In the genomic region with DNA sequence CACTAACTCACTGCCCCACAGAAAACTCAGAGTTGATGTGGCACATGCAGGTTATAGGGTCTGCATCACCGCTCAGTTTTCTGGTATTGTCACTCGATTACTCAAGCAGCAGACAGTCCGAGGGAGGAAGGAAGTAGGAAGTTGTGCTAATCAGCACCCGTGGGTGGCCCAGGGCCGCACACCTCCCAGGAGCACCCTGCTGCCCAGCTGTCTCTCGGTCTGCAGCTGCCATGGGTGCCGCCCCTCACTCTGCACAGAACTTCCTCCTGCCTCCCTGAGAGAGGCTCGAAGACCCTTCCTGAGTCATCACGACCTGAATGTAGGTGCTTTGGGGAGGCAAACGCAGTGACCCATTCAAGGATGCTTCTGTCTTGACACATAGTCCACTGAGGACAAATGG, we compare ENCODE assay signal across 13 cellular contexts. TPM values are rescaled to one million over a fixed set of nuclear protein-coding genes. Genes with fewer than 3 reads are reported as not detected.
DNase-seq lines count a peak whose midpoint lies in the region; ATAC-seq and TF ChIP-seq lines count a peak whose summit lies in the region.
"Had no signal": no experiment of that assay in that cellular context is flagged by ENCODE, and none has a peak within 500 bp of the region (broad histone marks: within the 10 kb centered on the region; RNA-seq: fewer than 3 reads in every experiment).

No MANE protein-coding gene starts in this region.

- no peak for TF ChIP-seq CTCF in right atrium auricular region (IDR thresholded peaks at IDR 0.05)

- H3K4me3 Mint-ChIP-seq in stimulated activated naive CD8-positive, alpha-beta T cell treated with anti-CD3 and anti-CD28 coated beads, Interleukin-15, amount 100 ng/mL, for 72 hours = peak overlapping the region in 1 of 2 donors; percentile 9
- H3K4me3 Mint-ChIP-seq: activated naive CD8-positive, alpha-beta T cell; neural crest cell had no signal

- no peaks in the 10 kb centered on the region for H3K4me1 ChIP-seq in right atrium auricular region

- H3K27ac Mint-ChIP-seq in stimulated activated naive CD8-positive, alpha-beta T cell treated with anti-CD3 and anti-CD28 coated beads, Interleukin-15, amount 100 ng/mL, for 72 hours = peak overlapping the region; percentile 60 to 73
- H3K27ac Mint-ChIP-seq: activated naive CD8-positive, alpha-beta T cell had no signal

- no peak for DNase-seq in stimulated activated naive CD8-positive, alpha-beta T cell treated with anti-CD3 and anti-CD28 coated beads, Interleukin-15, amount 100 ng/mL, for 72 hours
- DNase-seq in stimulated activated naive CD8-positive, alpha-beta T cell treated with anti-CD3 and anti-CD28 coated beads, Interleukin-15, Interleukin-2, amounts not matched to agents 100 U/mL and 50 U/mL, for 24 hours = no peak
- DNase-seq in SHP77 (lab: John Stamatoyannopoulos, UW) (peak; percentile 25 to 37), right atrium auricular region (ENCODE audit: low spot score) (peak; percentile 52), ureter (ENCODE audit: low spot score) (peak; percentile 36), G401 (ENCODE audit: low spot score) (no peak), NCI-H2029 treated with DMSO at 0.1 percent for 48 hours (lab: John Stamatoyannopoulos, UW) (no peak), NCI-H1694 treated with DMSO at 0.1 percent for 48 hours (lab: John Stamatoyannopoulos, UW) (no peak)
- DNase-seq: NCI-H2107 had no signal

- no peak overlapping the region for H3K27ac ChIP-seq in right atrium auricular region
- H3K27ac ChIP-seq: C4-2B, RWPE1 had no signal

- no peaks in the 10 kb centered on the region for H3K9me3 ChIP-seq in right atrium auricular region

- in situ Hi-C loops in G401 (cut with HindIII; ENCODE audit: low sequenced_read_pairs) = no loop called here

- peaks cover 7% of the 10 kb centered on the region for H3K4me1 Mint-ChIP-seq in stimulated activated naive CD8-positive, alpha-beta T cell treated with anti-CD3 and anti-CD28 coated beads, Interleukin-15, amount 100 ng/mL, for 72 hours

- no peaks in the 10 kb centered on the region for H3K36me3 ChIP-seq in right atrium auricular region

- H3K27me3 Mint-ChIP-seq in stimulated activated naive CD8-positive, alpha-beta T cell treated with anti-CD3 and anti-CD28 coated beads, Interleukin-15, amount 100 ng/mL, for 72 hours = peaks cover 22% of the 10 kb centered on the region

- no peaks in the 10 kb centered on the region for H3K9me3 Mint-ChIP-seq in stimulated activated naive CD8-positive, alpha-beta T cell treated with anti-CD3 and anti-CD28 coated beads, Interleukin-15, amount 100 ng/mL, for 72 hours
- H3K9me3 Mint-ChIP-seq: neural crest cell had no signal

- no peaks in the 10 kb centered on the region for H3K27me3 ChIP-seq in right atrium auricular region

- ATAC-seq in stimulated activated naive CD8-positive, alpha-beta T cell treated with anti-CD3 and anti-CD28 coated beads, Interleukin-15, amount 100 ng/mL, for 72 hours = peak; percentile 31
- ATAC-seq in stimulated activated naive CD8-positive, alpha-beta T cell treated with anti-CD3 and anti-CD28 coated beads, Interleukin-15, Interleukin-2, amounts not matched to agents 100 U/mL and 50 U/mL, for 24 hours = no peak

- H3K4me3 ChIP-seq in right atrium auricular region = no peak overlapping the region

RNA-seq across cellular contexts. Expression of a gene that starts 4.2 kb away (rescaled TPM):
- total RNA-seq in right atrium auricular region (1 to 10 TPM; 5.0 TPM), ureter (3.0 TPM)
- total RNA-seq in G401 (2014; rRNA removed; shearing (Covaris generic)) = not detected in 2 replicates
- total RNA-seq: neural crest cell had no signal

RNA-seq across cellular contexts. Expression of a gene that starts 31.4 kb away (rescaled TPM):
- total RNA-seq in right atrium auricular region (not detected), ureter (not detected)
- not detected in 2 replicates for total RNA-seq in G401 (2014; rRNA removed; shearing (Covaris generic))
- total RNA-seq: neural crest cell had no signal

RNA-seq across cellular contexts. Expression of a gene that starts 47.0 kb away (rescaled TPM):
- total RNA-seq in right atrium auricular region = not detected
- total RNA-seq in ureter = 2.6 TPM
- not detected in 2 replicates for total RNA-seq in G401 (2014; rRNA removed; shearing (Covaris generic))
- total RNA-seq: neural crest cell had no signal

Comparison
In these comparisons a context has a peak if more than half of its experiments do, and no peak if none do; other contexts are left out.
1. DNase-seq: peak in SHP77 (2 of 2), right atrium auricular region (single experiment) and ureter (single experiment); none in stimulated activated naive CD8-positive, alpha-beta T cell treated with anti-CD3 and anti-CD28 coated beads, Interleukin-15, amount 100 ng/mL, for 72 hours (0 of 2), stimulated activated naive CD8-positive, alpha-beta T cell treated with anti-CD3 and anti-CD28 coated beads, Interleukin-15, Interleukin-2, amounts not matched to agents 100 U/mL and 50 U/mL, for 24 hours (single experiment), G401 (single experiment), NCI-H2029 treated with DMSO at 0.1 percent for 48 hours (single experiment) and NCI-H1694 treated with DMSO at 0.1 percent for 48 hours (single experiment).